ENCODE assay signal across 27 cellular contexts in genomic region chr2:239564587-239564986, GRCh38.
"Had no signal": no experiment of that assay in that cellular context is flagged by ENCODE, and none has a peak within 500 bp of the region (broad histone marks: within the 10 kb centered on the region; RNA-seq: fewer than 3 reads in every experiment).

No MANE protein-coding gene starts in this region.

- H3K4me3 Mint-ChIP-seq: dendritic cell treated with granulocyte-macrophage colony-stimulating factor and Interleukin-4, amounts not matched to agents 40 ng/mL and 50 ng/mL, for 4 days; endodermal cell; naive thymus-derived CD4-positive, alpha-beta T cell; nephron; neural progenitor cell; stimulated activated naive B cell treated with anti-CD40 and anti-IgM and Interleukin-4, amounts not matched to agents 10 μg/mL and 1 μg/mL and 100 μg/mL, for 72 hours; stimulated activated naive CD8-positive, alpha-beta T cell treated with anti-CD3 and anti-CD28 coated beads, Interleukin-15, Interleukin-2, amounts not matched to agents 100 ng/mL and 50 ng/mL, for 24 hours had no signal

- DNase-seq: effector CD8-positive, alpha-beta T cell; endodermal cell; foreskin fibroblast; gastrocnemius medialis; heart left ventricle; kidney; left lung; mesenchymal stem cell; midbrain; naive thymus-derived CD4-positive, alpha-beta T cell; stimulated activated CD4-positive, alpha-beta T cell treated with anti-CD3 and anti-CD28 coated beads, Interleukin-15, amount 100 ng/mL, for 24 hours; stimulated activated CD4-positive, alpha-beta T cell treated with anti-CD3 and anti-CD28 coated beads, Interleukin-2, amount 100 ng/mL, for 48 hours; stimulated activated naive B cell treated with anti-CD40 and anti-IgM and Interleukin-4, amounts not matched to agents 10 μg/mL and 1 μg/mL and 100 μg/mL, for 72 hours; transverse colon; uterus had no signal

- H3K27me3 ChIP-seq: gastrocnemius medialis, neural progenitor cell, right atrium auricular region, upper lobe of right lung, uterus had no signal

- H3K36me3 ChIP-seq: gastrocnemius medialis, heart left ventricle, left lung, neural progenitor cell, prostate gland, right atrium auricular region, transverse colon, upper lobe of right lung, uterus had no signal

- H3K4me1 ChIP-seq: gastrocnemius medialis, heart left ventricle, left lung, neural progenitor cell, parathyroid adenoma, prostate gland, right atrium auricular region, transverse colon, upper lobe of right lung, uterus had no signal

- H3K9me3 Mint-ChIP-seq: dendritic cell treated with granulocyte-macrophage colony-stimulating factor and Interleukin-4, amounts not matched to agents 40 ng/mL and 50 ng/mL, for 4 days; endodermal cell; naive thymus-derived CD4-positive, alpha-beta T cell; nephron; neural progenitor cell; stimulated activated naive B cell treated with anti-CD40 and anti-IgM and Interleukin-4, amounts not matched to agents 10 μg/mL and 1 μg/mL and 100 μg/mL, for 72 hours; stimulated activated naive CD8-positive, alpha-beta T cell treated with anti-CD3 and anti-CD28 coated beads, Interleukin-15, Interleukin-2, amounts not matched to agents 100 ng/mL and 50 ng/mL, for 24 hours had no signal

- H3K4me1 Mint-ChIP-seq: endodermal cell; naive thymus-derived CD4-positive, alpha-beta T cell; neural progenitor cell; stimulated activated naive B cell treated with anti-CD40 and anti-IgM and Interleukin-4, amounts not matched to agents 10 μg/mL and 1 μg/mL and 100 μg/mL, for 72 hours had no signal

- ATAC-seq: esophagus mucosa; gastrocnemius medialis; heart left ventricle; left lung; naive thymus-derived CD4-positive, alpha-beta T cell; stimulated activated naive B cell treated with anti-CD40 and anti-IgM and Interleukin-4, amounts not matched to agents 10 μg/mL and 1 μg/mL and 100 μg/mL, for 72 hours; upper lobe of right lung had no signal

- H3K27ac ChIP-seq: epithelial cell of prostate, gastrocnemius medialis, heart left ventricle, hepatocyte, left lung, neural progenitor cell, parathyroid adenoma, prostate gland, right atrium auricular region, skin epidermis, transverse colon, upper lobe of right lung, uterus had no signal

- H3K9me3 ChIP-seq: gastrocnemius medialis, heart left ventricle, left lung, prostate gland, right atrium auricular region, transverse colon, upper lobe of right lung, uterus had no signal

- H3K36me3 Mint-ChIP-seq: naive thymus-derived CD4-positive, alpha-beta T cell; neural progenitor cell; stimulated activated naive B cell treated with anti-CD40 and anti-IgM and Interleukin-4, amounts not matched to agents 10 μg/mL and 1 μg/mL and 100 μg/mL, for 72 hours had no signal

- H3K27me3 Mint-ChIP-seq: stimulated activated naive B cell treated with anti-CD40 and anti-IgM and Interleukin-4, amounts not matched to agents 10 μg/mL and 1 μg/mL and 100 μg/mL, for 72 hours; stimulated activated naive CD8-positive, alpha-beta T cell treated with anti-CD3 and anti-CD28 coated beads, Interleukin-15, Interleukin-2, amounts not matched to agents 100 ng/mL and 50 ng/mL, for 24 hours had no signal

- H3K27ac Mint-ChIP-seq: dendritic cell treated with granulocyte-macrophage colony-stimulating factor and Interleukin-4, amounts not matched to agents 40 ng/mL and 50 ng/mL, for 4 days; endodermal cell; naive thymus-derived CD4-positive, alpha-beta T cell; nephron; neural progenitor cell; stimulated activated naive B cell treated with anti-CD40 and anti-IgM and Interleukin-4, amounts not matched to agents 10 μg/mL and 1 μg/mL and 100 μg/mL, for 72 hours; stimulated activated naive CD8-positive, alpha-beta T cell treated with anti-CD3 and anti-CD28 coated beads, Interleukin-15, Interleukin-2, amounts not matched to agents 100 ng/mL and 50 ng/mL, for 24 hours had no signal

- H3K4me3 ChIP-seq: gastrocnemius medialis, heart left ventricle, hepatocyte, left lung, neural progenitor cell, prostate gland, right atrium auricular region, skin epidermis, transverse colon, upper lobe of right lung, uterus had no signal
